ENCODE assay signal across 21 cellular contexts in genomic region chr6:122621638-122622037, GRCh38. TPM values are rescaled to one million over a fixed set of nuclear protein-coding genes. Genes with fewer than 3 reads are reported as not detected.
DNase-seq lines count a peak whose midpoint lies in the region; ATAC-seq and TF ChIP-seq lines count a peak whose summit lies in the region.
"Had no signal": no experiment of that assay in that cellular context is flagged by ENCODE, and none has a peak within 500 bp of the region (broad histone marks: within the 10 kb centered on the region; RNA-seq: fewer than 3 reads in every experiment).

No MANE protein-coding gene starts in this region.

- peak overlapping the region; percentile 14 for H3K27ac ChIP-seq in smooth muscle cell (ENCODE audit: low read depth)
- H3K27ac ChIP-seq: A549, cardiac muscle cell, esophagus squamous epithelium, hepatocyte, neutrophil had no signal

- H3K9me3 ChIP-seq in smooth muscle cell (replicated peaks; ENCODE audit: low read depth), result no peaks in the 10 kb centered on the region
- H3K9me3 ChIP-seq: A549, esophagus squamous epithelium, HAP-1, neutrophil had no signal

- H3K4me2 ChIP-seq in smooth muscle cell, result no peak overlapping the region
- H3K4me2 ChIP-seq: hepatocyte had no signal

- H3F3A ChIP-seq in smooth muscle cell (ENCODE audit: low read depth), result peaks cover 8% of the 10 kb centered on the region

- H4K20me1 ChIP-seq in smooth muscle cell (ENCODE audit: low read depth), result peaks cover 33% of the 10 kb centered on the region

- intact Hi-C loops in Right ventricle myocardium superior (cut with DNase I), result no loop called here

- no peak for TF ChIP-seq CTCF in smooth muscle cell (IDR thresholded peaks at IDR 0.05; ENCODE audit: borderline replicate concordance, insufficient read depth, poor library complexity, severe bottlenecking)

- H3K4me3 ChIP-seq in smooth muscle cell, result no peak overlapping the region
- H3K4me3 ChIP-seq: A549, cardiac muscle cell, esophagus squamous epithelium, HAP-1, hepatocyte had no signal

- H2AFZ ChIP-seq in smooth muscle cell (ENCODE audit: low read depth), result no peak overlapping the region
- H2AFZ ChIP-seq: hepatocyte had no signal

- ATAC-seq in Right ventricle myocardium superior (ENCODE audit: poor library complexity), result no peak
- no peak for ATAC-seq in GM21360 (IDR thresholded peaks at IDR 0.05; ENCODE audit: unreplicated experiment)

- H3K4me1 ChIP-seq in smooth muscle cell (ENCODE audit: low read depth), result peaks cover 4% of the 10 kb centered on the region
- H3K4me1 ChIP-seq: esophagus squamous epithelium, HAP-1 had no signal

- no peaks in the 10 kb centered on the region for H3K36me3 ChIP-seq in smooth muscle cell (ENCODE audit: low read depth)
- H3K36me3 ChIP-seq: cardiac muscle cell, esophagus squamous epithelium, HAP-1, neutrophil had no signal

- peak; percentile 18 for DNase-seq in NCI-H345 (lab: John Stamatoyannopoulos, UW)
- no peak for DNase-seq in NCI-H345 treated with DMSO at 0.1 percent for 48 hours (lab: John Stamatoyannopoulos, UW; ENCODE audit: unreplicated experiment)
- peak; percentile 90 for DNase-seq in NCI-H146 (lab: John Stamatoyannopoulos, UW)
- peak; percentile 92 for DNase-seq in NCI-H748 (lab: John Stamatoyannopoulos, UW; ENCODE audit: unreplicated experiment)
- DNase-seq in smooth muscle cell (lab: John Stamatoyannopoulos, UW; ENCODE audit: unreplicated experiment), result no peak
- no peak for DNase-seq in Right ventricle myocardium superior
- DNase-seq in NCI-H2107 (lab: John Stamatoyannopoulos, UW), result no peak
- DNase-seq: activated CD4-positive, alpha-beta memory T cell treated with anti-CD3 and anti-CD28 coated beads for 36 hours; activated CD8-positive, alpha-beta memory T cell treated with anti-CD3 and anti-CD28 coated beads, Interleukin-2, amount 50 U/mL, for 48 hours; aorta; endodermal cell; esophagus squamous epithelium; stimulated activated CD8-positive, alpha-beta memory T cell treated with anti-CD3 and anti-CD28 coated beads, Interleukin-4, amount 100 ng/mL, for 48 hours; SW 1271 had no signal

- WGBS in smooth muscle cell (ENCODE audit: low lambda C conversion rate), result 92% methylated on average over 2 of the region's 2 CpGs

- no peaks in the 10 kb centered on the region for H3K27me3 ChIP-seq in smooth muscle cell (ENCODE audit: low read depth)
- H3K27me3 ChIP-seq: cardiac muscle cell, hepatocyte had no signal

- no peak overlapping the region for H3K9ac ChIP-seq in smooth muscle cell (ENCODE audit: low read depth)

- peaks cover 32% of the 10 kb centered on the region for H3K79me2 ChIP-seq in smooth muscle cell (ENCODE audit: low read depth)

RNA-seq across cellular contexts. Expression of gene PKIB, which starts 11.4 kb away (rescaled TPM):
- total RNA-seq in smooth muscle cell (82.6 and 89.1 TPM in 2 replicates), Right ventricle myocardium superior (0.22 TPM)
- polyA plus RNA-seq in smooth muscle cell, result 58.2 and 65.6 TPM in 2 replicates
- total RNA-seq: NCI-H460 had no signal

Comparison
In these comparisons a context has a peak if more than half of its experiments do, and no peak if none do; other contexts are left out.
1. DNase-seq: peak in NCI-H345 (single experiment), NCI-H146 (single experiment) and NCI-H748 (single experiment); none in NCI-H345 treated with DMSO at 0.1 percent for 48 hours (single experiment), smooth muscle cell (single experiment), Right ventricle myocardium superior (single experiment) and NCI-H2107 (single experiment).
2. RNA of gene PKIB, which starts 11.4 kb away (total RNA-seq): 82.6 to 89.1 TPM in smooth muscle cell; 0.22 TPM in Right ventricle myocardium superior (single experiment); every median in the first group is over 10 times any median in the second.